Comparison of ENCODE assay signal across 8 cellular contexts in genomic region chr1:32964461-32965250, GRCh38.
DNase-seq lines count a peak whose midpoint lies in the region; ATAC-seq lines count a peak whose summit lies in the region.

TSS of gene RNF19B (minus strand) at chr1:32964809. CDS start at chr1:32964685, 124 bp downstream.

- H3K27ac ChIP-seq in cingulate gyrus (ENCODE audit: low read depth, low read length), result peak within 1 kb of the TSS; percentile 65
- H3K27ac ChIP-seq in layer of hippocampus (ENCODE audit: low read depth, low read length), result peak within 1 kb of the TSS; percentile 78

- peak; percentile 96 for DNase-seq in Ammon's horn (ENCODE audit: low spot score)
- DNase-seq in GM19238 (ENCODE audit: insufficient read length, low spot score), result peak; percentile 98
- DNase-seq in NCI-H524 treated with DMSO at 0.1 percent for 48 hours (lab: John Stamatoyannopoulos, UW), result peak; percentile 58
- DNase-seq in activated CD4-positive, alpha-beta T cell treated with anti-CD3 and anti-CD28 coated beads for 4 hours, result peak; percentile 92 to 93
- peak; percentile 91 to 94 for DNase-seq in stimulated activated CD4-positive, alpha-beta T cell treated with anti-CD3 and anti-CD28 coated beads, Interleukin-1b, Interleukin-23, amount 100 ng/mL, for 4 hours (ENCODE audit: low read depth in 2 of 2)

- H3K27me3 ChIP-seq in layer of hippocampus (ENCODE audit: control insufficient read depth, insufficient read depth, low read length), result no peaks in the 10 kb centered on the region

- peak; percentile 78 for ATAC-seq in HG03442 (IDR thresholded peaks at IDR 0.05; ENCODE audit: unreplicated experiment)

Comparison
In these comparisons a context has a peak if more than half of its experiments do, and no peak if none do; other contexts are left out.
1. Peak in every context shown above with its lines: DNase-seq, ATAC-seq and H3K27ac ChIP-seq.